ENCODE assay signal across 8 cellular contexts in the genomic region with DNA sequence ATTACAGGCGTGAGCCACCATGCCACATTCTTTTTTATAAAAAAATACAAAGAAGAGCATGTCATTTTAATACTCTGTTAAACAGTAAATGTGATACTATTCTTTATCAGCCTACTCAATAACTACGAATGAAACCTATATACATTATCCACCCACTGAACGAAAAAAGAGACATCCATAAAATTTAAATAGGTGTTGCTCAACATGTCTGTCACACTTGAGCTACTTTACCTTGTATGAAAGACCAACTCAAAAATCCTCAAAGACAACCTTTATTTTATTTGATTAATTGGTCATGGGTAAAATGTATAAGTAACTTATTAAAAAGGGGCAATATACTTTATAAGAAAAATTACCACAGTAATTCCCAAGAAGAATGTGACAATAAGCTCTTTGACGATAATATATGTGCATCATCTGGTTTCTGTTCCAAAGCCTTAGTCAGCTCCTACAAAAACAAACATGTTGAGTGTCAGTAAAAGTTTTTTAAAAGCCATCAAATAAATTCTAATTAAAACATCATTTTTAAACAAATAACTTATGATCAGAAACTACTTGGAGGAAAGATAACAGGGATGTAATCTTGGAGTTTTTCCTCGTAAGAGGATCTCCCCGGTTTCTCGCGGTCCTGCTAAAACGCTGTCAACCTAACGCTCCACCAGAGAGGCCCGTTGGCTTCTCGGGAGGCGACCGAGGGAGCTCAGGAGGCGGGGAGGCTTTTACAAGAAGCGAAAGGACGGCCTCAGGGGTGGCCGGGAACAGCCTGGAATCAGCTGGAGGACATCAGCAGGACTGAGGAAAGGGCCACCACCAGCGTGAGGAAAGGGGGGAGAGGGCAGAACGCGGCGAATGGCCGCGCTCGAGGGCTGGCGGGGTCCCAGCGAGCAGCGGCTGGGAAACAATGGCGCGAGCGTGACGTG. TPM values are rescaled to one million over a fixed set of nuclear protein-coding genes. Genes with fewer than 3 reads are reported as not detected.
DNase-seq lines count a peak whose midpoint lies in the region; ATAC-seq and TF ChIP-seq lines count a peak whose summit lies in the region.

No MANE protein-coding gene starts in this region.

- H2AFZ ChIP-seq in PC-9: peak overlapping the region; percentile 96

- POLR2A ChIA-PET in PC-9 (lab: Charles Lee; ENCODE audit: unreplicated experiment): interaction anchor here (0.7 kb wide), 1 partner anchor 13 kb away, joined by 3 read pairs; the partner anchor contains the start of gene ANKRD18B

- H3K36me3 ChIP-seq in PC-9 (ENCODE audit: low read depth): no peaks in the 10 kb centered on the region
- no peaks in the 10 kb centered on the region for H3K36me3 ChIP-seq in tibial artery

- H3K27me3 Mint-ChIP-seq in natural killer cell (ENCODE audit: low read depth in 2 of 2): peaks cover 9 to 12% of the 10 kb centered on the region in 2 donors

- no peaks in the 10 kb centered on the region for H4K20me1 ChIP-seq in PC-9 (ENCODE audit: insufficient read depth)

- H3K27ac Mint-ChIP-seq in natural killer cell: peak overlapping the region; percentile 73 to 88

- no peaks in the 10 kb centered on the region for H3K79me2 ChIP-seq in PC-9 (ENCODE audit: low read depth)

- CTCF ChIA-PET in PC-9 (lab: Charles Lee): interaction anchor here (0.7 kb wide), 1 partner anchor 297 kb away, joined by 3 read pairs; no protein-coding TSS in a partner anchor

- peak overlapping the region; percentile 97 for H3K4me3 Mint-ChIP-seq in natural killer cell

- peaks cover 5 to 9% of the 10 kb centered on the region in 2 donors for H3K4me1 Mint-ChIP-seq in natural killer cell

- H3K4me2 ChIP-seq in PC-9: peak overlapping the region; percentile 80

- no peaks in the 10 kb centered on the region for H3K9me2 ChIP-seq in PC-9 (ENCODE audit: insufficient read depth)

- H3K9me3 Mint-ChIP-seq in natural killer cell: no peaks in the 10 kb centered on the region

- H3K4me1 ChIP-seq in PC-9 (replicated peaks; ENCODE audit: insufficient read depth): peaks cover 18% of the 10 kb centered on the region
- H3K4me1 ChIP-seq in tibial artery: no peaks in the 10 kb centered on the region

- TSS peak; percentile 22 for BruUV-seq in PC-9 (replicated peaks; lab: Mats Ljungman, UMichigan)

- peak; percentile 68 to 85 (median 72) for ATAC-seq in natural killer cell
- no peak for ATAC-seq in HG03135 (IDR thresholded peaks at IDR 0.05; ENCODE audit: unreplicated experiment)

- peak overlapping the region; percentile 56 for H3K4me3 ChIP-seq in HL-60 (replicated peaks; ENCODE audit: insufficient read depth, low read length)
- H3K4me3 ChIP-seq in PC-9: peak overlapping the region; percentile 71
- peak overlapping the region; percentile 59 to 70 for H3K4me3 ChIP-seq in tibial artery

- peaks cover 12% of the 10 kb centered on the region; the same call in 1 of the 2 replicates for H3F3A ChIP-seq in PC-9 (ENCODE audit: insufficient read depth, low read depth)

- peak; percentile 71 for DNase-seq in EL
- peak in 1 of 2 experiments; percentile 57 for DNase-seq in HL-60 (ENCODE audit: low read depth in 1 of 2, low spot score in 1 of 2)
- DNase-seq in PC-9: peak in 1 of 2 experiments; percentile 28
- peak; percentile 40 for DNase-seq in activated naive CD4-positive, alpha-beta T cell treated with anti-CD3 and anti-CD28 coated beads, Interleukin-2, amount 50 U/mL, for 16 hours
- DNase-seq in foreskin melanocyte: peak; percentile 37
- peak; percentile 23 for DNase-seq in natural killer cell
- peak; percentile 52 to 70 for DNase-seq in tibial artery

- H3K9me3 ChIP-seq in PC-9 (ENCODE audit: insufficient read depth, low read depth) (no peaks in the 10 kb centered on the region), tibial artery (no peaks in the 10 kb centered on the region)

- intact Hi-C loops in PC-9 (cut with micrococcal nuclease; ENCODE audit: unreplicated experiment): no loop called here
- intact Hi-C loops in natural killer cell (cut with micrococcal nuclease): no loop called here
- intact Hi-C loops in tibial artery (cut with DNase I; ENCODE audit: low total_unique reads): no loop called here

- H3K36me3 Mint-ChIP-seq in natural killer cell: no peaks in the 10 kb centered on the region

- H3K27me3 ChIP-seq in HL-60 (ENCODE audit: insufficient read depth, poor library complexity, severe bottlenecking): no peaks in the 10 kb centered on the region
- no peaks in the 10 kb centered on the region for H3K27me3 ChIP-seq in PC-9 (ENCODE audit: insufficient read depth, low read depth)
- no peaks in the 10 kb centered on the region for H3K27me3 ChIP-seq in tibial artery

- peak overlapping the region; percentile 71 for H3K27ac ChIP-seq in HL-60 (replicated peaks)
- peak overlapping the region; percentile 62 for H3K27ac ChIP-seq in PC-9
- H3K27ac ChIP-seq in tibial artery: peak overlapping the region; percentile 78 to 80

- TF ChIP-seq CTCF in HL-60 (IDR thresholded peaks at IDR 0.05; ENCODE audit: insufficient read depth, low read length): no peak
- TF ChIP-seq CTCF in PC-9 (conservative IDR thresholded peaks at IDR 0.05): no peak
- no peak for TF ChIP-seq CTCF in natural killer cell (IDR thresholded peaks at IDR 0.05)
- TF ChIP-seq CTCF in tibial artery (IDR thresholded peaks at IDR 0.05): no peak

RNA-seq across cellular contexts. Expression of gene ANKRD18B, which starts 13.5 kb away (rescaled TPM):
- total RNA-seq in PC-9 (2021) (4.6 and 6.9 TPM in 2 replicates), natural killer cell (under 1 TPM in 1 of 3 donors, not detected in 2; 0.13 TPM)

RNA-seq across cellular contexts. Expression of gene NOL6, which starts 36.8 kb away (rescaled TPM):
- total RNA-seq in PC-9 (2021): 15.5 and 16.2 TPM in 2 replicates
- 10 to 100 TPM; 34.2 to 42.2 (median 38.2) TPM for total RNA-seq in natural killer cell
